Comparison of ENCODE assay signal across 8 cellular contexts in genomic region chr14:69346710-69347109, GRCh38. TPM values are rescaled to one million over a fixed set of nuclear protein-coding genes. Genes with fewer than 3 reads are reported as not detected.
DNase-seq lines count a peak whose midpoint lies in the region; ATAC-seq and TF ChIP-seq lines count a peak whose summit lies in the region.

No MANE protein-coding gene starts in this region.

- peaks cover 0 to 4% (median 0%) of the 10 kb centered on the region in 4 donors for H3K27me3 ChIP-seq in upper lobe of left lung

- 28 to 41% methylated on average over 6 to 9 of the region's 9 CpGs for WGBS in upper lobe of left lung, 2 donors

- in situ Hi-C loops in SK-MEL-5 (cut with HindIII; ENCODE audit: low pct_unique_long_range_greater_than_20kb, low sequenced_read_pairs), result no loop called here

- H3K9me3 ChIP-seq in upper lobe of left lung, result no peaks in the 10 kb centered on the region

- H3K4me3 ChIP-seq in upper lobe of left lung, result no peak overlapping the region

- peak; percentile 37 for DNase-seq in stimulated activated CD4-positive, alpha-beta T cell treated with anti-CD3 and anti-CD28 coated beads, Interleukin-15, amount 100 ng/mL, for 24 hours
- DNase-seq in stimulated activated CD4-positive, alpha-beta T cell treated with anti-CD3 and anti-CD28 coated beads, Interleukin-12 subunit alpha, Interleukin-12 subunit beta, amount 100 ng/mL, for 4 hours, result no peak
- peak; percentile 54 for DNase-seq in SK-MEL-5 (ENCODE audit: low read depth, low spot score)
- peak; percentile 50 for DNase-seq in left ventricle myocardium superior
- no peak for DNase-seq in upper lobe of left lung
- no peak for DNase-seq in NCI-H1105 treated with DMSO at 0.1 percent for 48 hours (lab: John Stamatoyannopoulos, UW)
- no peak for DNase-seq in inferior parietal cortex (ENCODE audit: extremely low spot score)

- intact Hi-C loops in left ventricle myocardium superior (cut with micrococcal nuclease), result no loop called here

- H3K4me1 ChIP-seq in upper lobe of left lung, result peaks cover 0 to 3% (median 0%) of the 10 kb centered on the region in 4 donors

- no peak overlapping the region for H3K27ac ChIP-seq in upper lobe of left lung

- no peak for TF ChIP-seq EP300 in upper lobe of left lung (IDR thresholded peaks at IDR 0.05)

- no peak for TF ChIP-seq POLR2A in upper lobe of left lung (IDR thresholded peaks at IDR 0.05)

- peak; percentile 15 to 46 (median 35) for TF ChIP-seq CTCF in upper lobe of left lung (IDR thresholded peaks at IDR 0.05)

- ATAC-seq in left ventricle myocardium superior, result peak; percentile 17
- ATAC-seq in upper lobe of left lung (ENCODE audit: low FRiP score in 2 of 2), result peak in 1 of 2 donors; percentile 17
- no peak for ATAC-seq in HG02938 (IDR thresholded peaks at IDR 0.05; ENCODE audit: unreplicated experiment)

- H3K36me3 ChIP-seq in upper lobe of left lung, result no peaks in the 10 kb centered on the region

RNA-seq across cellular contexts. Expression of gene ERH, which starts 51.4 kb away (rescaled TPM):
- 112 and 191 TPM in 2 replicates for total RNA-seq in SK-MEL-5 (2014; rRNA removed; shearing (Covaris generic))
- 150 and 200 TPM in 2 replicates for polyA plus RNA-seq in SK-MEL-5 (2015; cell fraction: cytosol; rRNA removed)
- 27.7 and 42.4 TPM in 2 replicates for polyA plus RNA-seq in SK-MEL-5 (2015; cell fraction: nucleus; rRNA removed)
- total RNA-seq in left ventricle myocardium superior (100.0 TPM), upper lobe of left lung (100 to 1,000 TPM in 2 of 6 donors, 10 to 100 TPM in 4; 36.7 to 121 (median 60.5) TPM)

RNA-seq across cellular contexts. Expression of gene SLC39A9, which starts 51.8 kb away (rescaled TPM):
- 94.5 and 101 TPM in 2 replicates for total RNA-seq in SK-MEL-5 (2014; rRNA removed; shearing (Covaris generic))
- polyA plus RNA-seq in SK-MEL-5 (2015; cell fraction: cytosol; rRNA removed), result 55.8 and 83.2 TPM in 2 replicates
- polyA plus RNA-seq in SK-MEL-5 (2015; cell fraction: nucleus; rRNA removed), result 40.4 and 48.6 TPM in 2 replicates
- total RNA-seq in left ventricle myocardium superior (18.4 TPM), upper lobe of left lung (10 to 100 TPM; 17.8 to 70.4 (median 54.0) TPM)

Comparison
In these comparisons a context has a peak if more than half of its experiments do, and no peak if none do; other contexts are left out.
1. DNase-seq: peak in stimulated activated CD4-positive, alpha-beta T cell treated with anti-CD3 and anti-CD28 coated beads, Interleukin-15, amount 100 ng/mL, for 24 hours (single experiment), SK-MEL-5 (single experiment) and left ventricle myocardium superior (single experiment); none in stimulated activated CD4-positive, alpha-beta T cell treated with anti-CD3 and anti-CD28 coated beads, Interleukin-12 subunit alpha, Interleukin-12 subunit beta, amount 100 ng/mL, for 4 hours (single experiment), upper lobe of left lung (0 of 2), NCI-H1105 treated with DMSO at 0.1 percent for 48 hours (single experiment) and inferior parietal cortex (single experiment).